Comparison of ENCODE assay signal across 22 cellular contexts in genomic region chr20:6559791-6560190, GRCh38.
DNase-seq lines count a peak whose midpoint lies in the region; ATAC-seq and TF ChIP-seq lines count a peak whose summit lies in the region.
"Had no signal": no experiment of that assay in that cellular context is flagged by ENCODE, and none has a peak within 500 bp of the region (broad histone marks: within the 10 kb centered on the region; RNA-seq: fewer than 3 reads in every experiment).

No MANE protein-coding gene starts in this region.

- H3K27ac ChIP-seq in mammary epithelial cell (ENCODE audit: insufficient read depth, low read depth, low read length): no peak overlapping the region
- no peak overlapping the region for H3K27ac ChIP-seq in neuronal stem cell (replicated peaks; ENCODE audit: low read length)

- no peak overlapping the region for H4K91ac ChIP-seq in neuronal stem cell (ENCODE audit: low read depth, low read length, poor library complexity)

- no peak overlapping the region for H3K14ac ChIP-seq in neuronal stem cell (ENCODE audit: low read length)

- no peaks in the 10 kb centered on the region for H3K79me1 ChIP-seq in neuronal stem cell (ENCODE audit: low read depth, low read length)

- CTCF ChIA-PET in mammary epithelial cell (lab: Charles Lee; ENCODE audit: low non-redundant PET): no interaction called here

- peak overlapping the region in 1 of 2 donors; percentile 20 for H3K27ac Mint-ChIP-seq in stimulated activated naive CD8-positive, alpha-beta T cell treated with anti-CD3 and anti-CD28 coated beads, Interleukin-15, amount 100 ng/mL, for 72 hours
- H3K27ac Mint-ChIP-seq: CD4-positive, CD25-positive, alpha-beta regulatory T cell; HFFc6; IgD-negative memory B cell had no signal

- H3K4ac ChIP-seq in neuronal stem cell (ENCODE audit: low read length): no peak overlapping the region

- no peak overlapping the region for H3K4me3 ChIP-seq in mammary epithelial cell (replicated peaks in 1 of 3; ENCODE audit: insufficient read depth in 1 of 3, low read depth in 2 of 3, low read length in 3 of 3)
- H3K4me3 ChIP-seq in fibroblast of villous mesenchyme (ENCODE audit: low read depth, low read length): no peak overlapping the region
- no peak overlapping the region for H3K4me3 ChIP-seq in neuronal stem cell (ENCODE audit: low read length in 2 of 2)

- no peaks in the 10 kb centered on the region for H3K4me1 Mint-ChIP-seq in stimulated activated naive CD8-positive, alpha-beta T cell treated with anti-CD3 and anti-CD28 coated beads, Interleukin-15, amount 100 ng/mL, for 72 hours
- H3K4me1 Mint-ChIP-seq: CD4-positive, CD25-positive, alpha-beta regulatory T cell; CD8-positive, alpha-beta memory T cell had no signal

- no peak overlapping the region for H3K4me2 ChIP-seq in mammary epithelial cell (ENCODE audit: insufficient read depth, low read depth, low read length)
- no peak overlapping the region for H3K4me2 ChIP-seq in neuronal stem cell (ENCODE audit: insufficient read depth, low read length, poor library complexity, severe bottlenecking)

- H3K4me1 ChIP-seq in mammary epithelial cell (ENCODE audit: insufficient read depth, low read length) (peaks cover 7% of the 10 kb centered on the region), neuronal stem cell (ENCODE audit: control insufficient read depth in 2 of 2, insufficient read depth in 1 of 2, low read depth in 1 of 2, low read length in 2 of 2) (no peaks in the 10 kb centered on the region)
- H3K4me1 ChIP-seq: BE2C had no signal

- H3K18ac ChIP-seq in neuronal stem cell (ENCODE audit: low read length): no peak overlapping the region

- dilution Hi-C loops in mammary epithelial cell (cut with HindIII; ENCODE audit: low sequenced_read_pairs): no loop called here

- no peak overlapping the region for H2AFZ ChIP-seq in mammary epithelial cell (ENCODE audit: low read depth, low read length)
- H2AFZ ChIP-seq in neuronal stem cell (ENCODE audit: low read length): no peak overlapping the region

- H3K27me3 ChIP-seq in mammary epithelial cell (ENCODE audit: insufficient read depth, low read length) (no peaks in the 10 kb centered on the region), neuronal stem cell (ENCODE audit: control insufficient read depth in 3 of 3, insufficient read depth in 3 of 3, low read depth in 1 of 3, low read length in 3 of 3) (no peaks in the 10 kb centered on the region)
- H3K27me3 ChIP-seq: BE2C had no signal

- no peaks in the 10 kb centered on the region for H3K27me3 Mint-ChIP-seq in stimulated activated naive CD8-positive, alpha-beta T cell treated with anti-CD3 and anti-CD28 coated beads, Interleukin-15, amount 100 ng/mL, for 72 hours
- H3K27me3 Mint-ChIP-seq: CD4-positive, CD25-positive, alpha-beta regulatory T cell; CD8-positive, alpha-beta memory T cell; IgD-negative memory B cell had no signal

- H2BK15ac ChIP-seq in neuronal stem cell (ENCODE audit: low read length): no peak overlapping the region

- H3K9me3 ChIP-seq in mammary epithelial cell (replicated peaks; ENCODE audit: insufficient read depth, low read length) (no peaks in the 10 kb centered on the region), neuronal stem cell (replicated peaks in 1 of 2; ENCODE audit: control insufficient read depth in 2 of 2, insufficient read depth in 1 of 2, low read depth in 1 of 2, low read length in 2 of 2) (no peaks in the 10 kb centered on the region)
- H3K9me3 ChIP-seq: BE2C had no signal

- H4K8ac ChIP-seq in neuronal stem cell (ENCODE audit: low read depth, low read length): no peak overlapping the region

- no peak overlapping the region for H2BK120ac ChIP-seq in neuronal stem cell (ENCODE audit: low read depth, low read length)

- H3K9me3 Mint-ChIP-seq in stimulated activated naive CD8-positive, alpha-beta T cell treated with anti-CD3 and anti-CD28 coated beads, Interleukin-15, amount 100 ng/mL, for 72 hours: no peaks in the 10 kb centered on the region

- intact Hi-C loops in mammary epithelial cell (cut with micrococcal nuclease): no loop called here

- H3K79me2 ChIP-seq in mammary epithelial cell (ENCODE audit: insufficient read depth, low read length): no peaks in the 10 kb centered on the region

- ATAC-seq in stimulated activated naive CD8-positive, alpha-beta T cell treated with anti-CD3 and anti-CD28 coated beads, Interleukin-15, amount 100 ng/mL, for 72 hours: no peak
- ATAC-seq in HG03460 (IDR thresholded peaks at IDR 0.05; ENCODE audit: unreplicated experiment): no peak
- ATAC-seq: HCT116 had no signal

- H2AK5ac ChIP-seq in neuronal stem cell (ENCODE audit: low read depth, low read length): no peak overlapping the region

- H3K4me3 Mint-ChIP-seq in stimulated activated naive CD8-positive, alpha-beta T cell treated with anti-CD3 and anti-CD28 coated beads, Interleukin-15, amount 100 ng/mL, for 72 hours: no peak overlapping the region
- H3K4me3 Mint-ChIP-seq: CD4-positive, CD25-positive, alpha-beta regulatory T cell; CD8-positive, alpha-beta memory T cell; HFFc6; IgD-negative memory B cell had no signal

- H2BK5ac ChIP-seq in neuronal stem cell (ENCODE audit: low read length): no peak overlapping the region

- TF ChIP-seq CTCF in mammary epithelial cell (conservative IDR thresholded peaks at IDR 0.05 in 1 of 2, IDR thresholded peaks at IDR 0.05 in 1 of 2; ENCODE audit: extremely low read depth in 1 of 2, insufficient read depth in 1 of 2, low read depth in 1 of 2, low read length in 2 of 2): no peak
- no peak for TF ChIP-seq CTCF in fibroblast of villous mesenchyme (IDR thresholded peaks at IDR 0.05; ENCODE audit: insufficient read depth, low read depth, low read length)

- H3K36me3 ChIP-seq in mammary epithelial cell (ENCODE audit: insufficient read depth, low read length): no peaks in the 10 kb centered on the region
- no peaks in the 10 kb centered on the region for H3K36me3 ChIP-seq in neuronal stem cell (replicated peaks in 1 of 2; ENCODE audit: control insufficient read depth in 2 of 2, insufficient read depth in 2 of 2, low read length in 2 of 2)
- H3K36me3 ChIP-seq: BE2C had no signal

- H3K9ac ChIP-seq in mammary epithelial cell (ENCODE audit: insufficient read depth, low read length) (no peak overlapping the region), neuronal stem cell (ENCODE audit: low read depth, low read length, poor library complexity) (no peak overlapping the region)

- BruUV-seq in mammary epithelial cell (replicated peaks; lab: Mats Ljungman, UMichigan): no TSS peak

- 70% methylated on average over 4 of the region's 4 CpGs for WGBS in mammary epithelial cell (ENCODE audit: low coverage, missing lambda C conversion rate)
- WGBS in neuronal stem cell (ENCODE audit: extremely low coverage in 2 of 2, insufficient read length in 2 of 2, insufficient replicate concordance in 1 of 2), 2 donors: no CpG with 5 or more reads among the region's 4 CpGs

- DNase-seq in EH (ENCODE audit: low read depth) (peak; percentile 18), NCI-H226 (peak; percentile 15), mammary epithelial cell (peak; percentile 21), fibroblast of villous mesenchyme (ENCODE audit: low read depth) (peak; percentile 50), neuronal stem cell (ENCODE audit: low spot score) (no peak), A172 (ENCODE audit: low spot score) (no peak)
- DNase-seq in stimulated activated naive CD8-positive, alpha-beta T cell treated with anti-CD3 and anti-CD28 coated beads, Interleukin-15, amount 100 ng/mL, for 72 hours: no peak
- DNase-seq: ACHN; BE2C; C1 segment of cervical spinal cord; CD4-positive, CD25-positive, alpha-beta regulatory T cell; CD8-positive, alpha-beta memory T cell; COR-L47; DMS153; DMS79; GF-D8; GOT3; H7; HFFc6 had no signal

- H4K20me1 ChIP-seq in mammary epithelial cell (ENCODE audit: insufficient read depth, low read length): no peaks in the 10 kb centered on the region

- H3K23ac ChIP-seq in neuronal stem cell (ENCODE audit: low read depth, low read length, poor library complexity): no peak overlapping the region

- H2BK12ac ChIP-seq in neuronal stem cell (ENCODE audit: low read length): no peak overlapping the region

- in situ Hi-C loops in mammary epithelial cell (cut with MboI; ENCODE audit: low sequenced_read_pairs in 2 of 2): no loop called here

Comparison
In these comparisons a context has a peak if more than half of its experiments do, and no peak if none do; other contexts are left out.
1. DNase-seq: peak in EH (single experiment), NCI-H226 (single experiment), mammary epithelial cell (single experiment) and fibroblast of villous mesenchyme (single experiment); none in stimulated activated naive CD8-positive, alpha-beta T cell treated with anti-CD3 and anti-CD28 coated beads, Interleukin-15, amount 100 ng/mL, for 72 hours (0 of 2), neuronal stem cell (single experiment) and A172 (single experiment).